ENCODE assay signal across 8 cellular contexts in the genomic region with DNA sequence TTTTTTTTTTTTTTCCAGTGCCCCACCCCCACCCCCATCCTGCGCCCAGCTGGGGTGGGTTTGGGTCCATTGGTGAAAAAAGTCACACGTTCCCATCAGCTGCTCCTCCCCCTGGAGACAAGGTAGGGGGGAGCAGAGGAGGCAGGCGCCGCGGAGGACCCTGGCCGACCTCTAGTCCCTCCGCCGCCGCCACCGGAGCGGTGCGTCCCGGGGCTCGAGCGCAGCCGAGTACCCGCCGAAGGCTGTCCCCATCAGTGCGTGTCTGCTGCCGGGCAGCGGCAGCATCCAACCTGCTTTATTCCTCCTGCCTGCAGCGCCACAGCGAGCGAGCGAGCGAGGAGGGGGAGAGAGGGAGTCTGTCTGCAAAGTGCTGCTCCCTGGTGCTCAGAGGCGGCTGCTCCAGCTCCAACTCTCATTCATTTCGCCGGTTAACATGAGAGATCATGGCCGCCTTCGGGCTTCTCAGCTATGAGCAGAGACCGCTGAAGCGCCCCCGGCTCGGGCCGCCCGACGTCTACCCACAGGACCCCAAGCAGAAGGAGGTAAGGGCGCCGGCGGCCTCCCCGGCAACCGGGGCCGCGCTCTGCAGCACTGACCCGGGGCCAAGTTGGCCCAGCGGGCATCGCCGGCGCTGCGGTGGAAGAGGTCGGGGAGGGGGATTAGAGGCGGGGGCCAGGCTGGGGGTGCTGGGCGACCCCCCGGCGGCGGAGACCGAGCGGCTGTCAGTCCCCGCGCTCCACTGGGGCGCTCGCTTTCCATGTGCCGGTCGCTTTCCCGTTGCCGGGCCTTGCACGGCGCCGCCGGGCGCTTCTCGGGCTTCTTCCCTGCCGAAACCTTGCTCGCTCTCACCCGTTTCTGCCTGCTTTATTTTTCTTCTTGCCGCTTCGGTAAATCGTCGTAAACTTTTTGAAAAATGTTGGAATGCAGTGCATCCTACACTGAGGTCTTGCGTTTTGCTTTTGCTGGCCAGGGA.
DNase-seq lines count a peak whose midpoint lies in the region; ATAC-seq lines count a peak whose summit lies in the region.

No MANE protein-coding gene starts in this region.

- peak overlapping the region; percentile 91 for H3K4me2 ChIP-seq in BLaER1

- peak overlapping the region; percentile 79 for H3K9ac ChIP-seq in BLaER1

- H3K36me3 ChIP-seq in BLaER1: no peaks in the 10 kb centered on the region

- ATAC-seq in GM19372 (IDR thresholded peaks at IDR 0.05; ENCODE audit: low read depth, unreplicated experiment) (peak; percentile 62), HG03521 (IDR thresholded peaks at IDR 0.05; ENCODE audit: unreplicated experiment) (peak; percentile 65)

- peak overlapping the region; percentile 64 for H3K27ac ChIP-seq in BLaER1

- H3K4me1 ChIP-seq in BLaER1: peaks cover 18% of the 10 kb centered on the region

- H3K27me3 ChIP-seq in BLaER1: peaks cover 22% of the 10 kb centered on the region

- H3K4me3 ChIP-seq in BLaER1: peak overlapping the region; percentile 87

- DNase-seq in NCI-H748 (lab: John Stamatoyannopoulos, UW; ENCODE audit: unreplicated experiment) (peak; percentile 86), epidermal melanocyte (ENCODE audit: insufficient read length, low spot score) (peak; percentile 82), middle frontal gyrus (ENCODE audit: extremely low spot score, low spot score) (peak; percentile 69)
- peak; percentile 84 for DNase-seq in activated CD8-positive, alpha-beta memory T cell treated with anti-CD3 and anti-CD28 coated beads, Interleukin-2, amount 50 U/mL, for 48 hours
- peak; percentile 64 to 65 for DNase-seq in stimulated activated CD8-positive, alpha-beta memory T cell treated with anti-CD3 and anti-CD28 coated beads, Interleukin-15, amount 100 ng/mL, for 48 hours (ENCODE audit: low read depth in 2 of 2)

- H4K20me1 ChIP-seq in BLaER1: peaks cover 20% of the 10 kb centered on the region

- no peaks in the 10 kb centered on the region for H3K9me3 ChIP-seq in BLaER1

Comparison
In these comparisons a context has a peak if more than half of its experiments do, and no peak if none do; other contexts are left out.
1. Peak in every context shown above with its lines: DNase-seq, ATAC-seq, H3K4me3 ChIP-seq and H3K27ac ChIP-seq.